Comparison of ENCODE assay signal across 26 cellular contexts in the genomic region with DNA sequence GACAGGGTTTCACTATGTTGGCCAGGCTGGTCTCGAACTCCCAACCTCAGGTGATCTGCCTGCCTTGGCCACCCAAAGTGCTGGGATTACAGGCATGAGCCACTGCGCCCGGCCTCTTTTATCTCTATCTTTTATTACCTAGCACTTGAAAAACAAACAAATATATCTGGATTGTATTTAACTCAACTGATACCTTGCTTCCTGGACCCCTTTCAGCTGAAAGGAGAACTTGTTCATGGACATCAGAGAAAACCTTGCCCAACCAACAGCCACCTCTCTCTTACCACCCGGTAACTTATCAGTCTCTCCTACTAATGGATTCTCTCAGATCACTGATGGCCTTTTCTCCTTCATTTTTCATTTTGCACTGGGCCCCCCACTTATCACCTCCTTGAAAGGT.
"Had no signal": no experiment of that assay in that cellular context is flagged by ENCODE, and none has a peak within 500 bp of the region (broad histone marks: within the 10 kb centered on the region; RNA-seq: fewer than 3 reads in every experiment).

No MANE protein-coding gene starts in this region.

- H3K4me3 ChIP-seq: colonic mucosa, esophagus squamous epithelium, gastrocnemius medialis, heart right ventricle, left lung, lower lobe of right lung, mucosa of descending colon had no signal

- FAIRE-seq: endometrium, islet of Langerhans, keratinocyte had no signal

- H3K27ac Mint-ChIP-seq: dendritic cell treated with granulocyte-macrophage colony-stimulating factor and Interleukin-4, amounts not matched to agents 40 ng/mL and 50 ng/mL, for 4 days; endodermal cell; mesothelial cell of epicardium had no signal

- H3K4me1 Mint-ChIP-seq: endodermal cell had no signal

- H3K9me3 ChIP-seq: colonic mucosa, esophagus squamous epithelium, gastrocnemius medialis, heart right ventricle, left lung, lower lobe of right lung, mucosa of descending colon had no signal

- H3K27ac ChIP-seq: colonic mucosa, epithelial cell of prostate, esophagus squamous epithelium, gastrocnemius medialis, heart right ventricle, left lung, lower lobe of right lung had no signal

- DNase-seq: colonic mucosa; cortex of kidney; effector CD8-positive, alpha-beta T cell; effector memory CD8-positive, alpha-beta T cell; endodermal cell; erythroblast; esophagus squamous epithelium; foreskin fibroblast; foreskin melanocyte; gastrocnemius medialis; glutamatergic neuron; heart right ventricle; hippocampal formation; left cardiac atrium; left lung; left ventricle myocardium superior; lower lobe of right lung; mesenchymal stem cell; mucosa of descending colon had no signal

- H3K27me3 ChIP-seq: colonic mucosa, esophagus squamous epithelium, gastrocnemius medialis, heart right ventricle, left lung had no signal

- ATAC-seq: effector memory CD8-positive, alpha-beta T cell; esophagus mucosa; gastrocnemius medialis; heart right ventricle; left cardiac atrium; left lung; left ventricle myocardium superior; lower lobe of right lung; mucosa of descending colon had no signal

- H3K9me3 Mint-ChIP-seq: dendritic cell treated with granulocyte-macrophage colony-stimulating factor and Interleukin-4, amounts not matched to agents 40 ng/mL and 50 ng/mL, for 4 days; effector memory CD8-positive, alpha-beta T cell; endodermal cell; mesothelial cell of epicardium had no signal

- H3K4me1 ChIP-seq: colonic mucosa had no signal

- H3K4me3 Mint-ChIP-seq: dendritic cell treated with granulocyte-macrophage colony-stimulating factor and Interleukin-4, amounts not matched to agents 40 ng/mL and 50 ng/mL, for 4 days; effector memory CD8-positive, alpha-beta T cell; endodermal cell; mesothelial cell of epicardium had no signal

- H3K27me3 Mint-ChIP-seq: dendritic cell treated with granulocyte-macrophage colony-stimulating factor and Interleukin-4, amounts not matched to agents 40 ng/mL and 50 ng/mL, for 4 days; effector memory CD8-positive, alpha-beta T cell had no signal
